Comparison of ENCODE assay signal across 22 cellular contexts in the genomic region with DNA sequence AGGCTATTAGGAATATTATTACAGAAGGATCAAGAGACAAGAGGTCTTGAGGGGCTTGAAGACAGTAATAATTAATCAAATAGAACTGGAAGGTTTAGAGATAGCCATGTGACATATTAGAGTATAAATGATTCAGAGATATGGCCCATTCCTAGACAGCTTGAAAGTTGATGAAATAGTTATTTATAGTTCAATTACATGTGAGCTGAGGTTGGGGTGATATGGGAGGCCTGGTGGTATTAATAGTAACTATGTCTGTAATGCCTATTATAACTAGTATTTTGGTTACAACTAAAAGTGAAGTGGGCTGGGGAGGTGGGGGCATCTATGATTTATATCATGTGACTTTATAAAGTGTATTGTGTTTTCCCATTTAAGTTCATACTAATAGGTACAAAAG. TPM values are rescaled to one million over a fixed set of nuclear protein-coding genes. Genes with fewer than 3 reads are reported as not detected.
DNase-seq lines count a peak whose midpoint lies in the region; ATAC-seq, FAIRE-seq and TF ChIP-seq lines count a peak whose summit lies in the region.
"Had no signal": no experiment of that assay in that cellular context is flagged by ENCODE, and none has a peak within 500 bp of the region (broad histone marks: within the 10 kb centered on the region; RNA-seq: fewer than 3 reads in every experiment).

No MANE protein-coding gene starts in this region.

- H3K27ac ChIP-seq in K562 (ENCODE audit: extremely low read depth, low read depth, low read length): no peak overlapping the region
- peak overlapping the region; percentile 68 for H3K27ac ChIP-seq in cardiac muscle cell
- H3K27ac ChIP-seq in right cardiac atrium (ENCODE audit: low read length): no peak overlapping the region
- H3K27ac ChIP-seq in gastrocnemius medialis: peak overlapping the region in 3 of 4 donors; percentile 16 to 45 (median 35)
- H3K27ac ChIP-seq: A549; BLaER1 treated with 17β-estradiol and CSF1 and Interleukin-3, amounts not matched to agents 10 nM and 100 nM; PC-9 had no signal

- H3K9me1 ChIP-seq in K562 (ENCODE audit: control insufficient read depth, insufficient read depth, low read length): no peaks in the 10 kb centered on the region

- CTCF ChIA-PET in K562 (lab: Yijun Ruan, JAX; ENCODE audit: low intra/inter-chr PET ratio): no interaction called here

- TF ChIP-seq CTCF in K562 (IDR thresholded peaks at IDR 0.05 in 2 of 3, conservative IDR thresholded peaks at IDR 0.05 in 1 of 3; ENCODE audit: insufficient read depth in 2 of 3, low read depth in 1 of 3, low read length in 3 of 3): no peak
- no peak for TF ChIP-seq CTCF in cardiac muscle cell (IDR thresholded peaks at IDR 0.05; ENCODE audit: low read depth, low read length)
- TF ChIP-seq CTCF in gastrocnemius medialis (IDR thresholded peaks at IDR 0.05 in 4 of 5, conservative IDR thresholded peaks at IDR 0.05 in 1 of 5): no peak

- H3K4me2 ChIP-seq in K562 (ENCODE audit: insufficient read depth, low read length): no peak overlapping the region
- H3K4me2 ChIP-seq: A549; BLaER1 treated with 17β-estradiol and CSF1 and Interleukin-3, amounts not matched to agents 10 nM and 100 nM; PC-9 had no signal

- ATAC-seq in K562 (no peak), right cardiac atrium (peak; percentile 82 to 89), gastrocnemius medialis (peak; percentile 86 to 94), HG02678 (IDR thresholded peaks at IDR 0.05; ENCODE audit: unreplicated experiment) (no peak)
- ATAC-seq: A549 had no signal

- no peaks in the 10 kb centered on the region for H3K79me2 ChIP-seq in K562 (ENCODE audit: control insufficient read depth, insufficient read depth, low read length)

- H3K9me3 ChIP-seq in K562 (replicated peaks; ENCODE audit: control insufficient read depth, insufficient read depth, low read depth, low read length): no peaks in the 10 kb centered on the region
- H3K9me3 ChIP-seq in cardiac muscle cell (ENCODE audit: low read depth): no peaks in the 10 kb centered on the region
- H3K9me3 ChIP-seq in right cardiac atrium (ENCODE audit: control insufficient read depth, low read length): no peaks in the 10 kb centered on the region
- no peaks in the 10 kb centered on the region for H3K9me3 ChIP-seq in gastrocnemius medialis

- no peaks in the 10 kb centered on the region for H3K27me3 ChIP-seq in K562 (ENCODE audit: control insufficient read depth in 2 of 2, insufficient read depth in 2 of 2, low read length in 2 of 2)
- no peaks in the 10 kb centered on the region for H3K27me3 ChIP-seq in cardiac muscle cell
- no peaks in the 10 kb centered on the region for H3K27me3 ChIP-seq in right cardiac atrium (ENCODE audit: control insufficient read depth, insufficient read depth)
- H3K27me3 ChIP-seq in gastrocnemius medialis: no peaks in the 10 kb centered on the region
- H3K27me3 ChIP-seq: BLaER1 treated with 17β-estradiol and CSF1 and Interleukin-3, amounts not matched to agents 10 nM and 100 nM had no signal

- H2AFZ ChIP-seq in K562 (ENCODE audit: low read depth, low read length): no peak overlapping the region
- H2AFZ ChIP-seq: PC-9 had no signal

- H3K36me3 ChIP-seq in K562 (ENCODE audit: control insufficient read depth, insufficient read depth, low read length) (no peaks in the 10 kb centered on the region), cardiac muscle cell (no peaks in the 10 kb centered on the region), gastrocnemius medialis (no peaks in the 10 kb centered on the region)
- H3K36me3 ChIP-seq: BLaER1 treated with 17β-estradiol and CSF1 and Interleukin-3, amounts not matched to agents 10 nM and 100 nM had no signal

- POLR2A ChIA-PET in K562 (lab: Yijun Ruan, JAX): no interaction called here

- BruUV-seq in K562 (replicated peaks; lab: Mats Ljungman, UMichigan): no TSS peak

- DNase-seq in K562 (ENCODE audit: extremely low read depth in 1 of 4, low spot score in 3 of 4) (no peak), cardiac muscle cell (ENCODE audit: low read depth in 1 of 2, low spot score in 1 of 2) (peak in 1 of 2 donors; percentile 22), right cardiac atrium (no peak), gastrocnemius medialis (no peak), pons (ENCODE audit: low spot score) (no peak)
- DNase-seq in stimulated activated CD4-positive, alpha-beta T cell treated with anti-CD3 and anti-CD28 coated beads, Interleukin-2, amount 100 ng/mL, for 48 hours: no peak
- DNase-seq: AML-193; CD4-positive, alpha-beta T cell; Karpas-422; NCI-H1092 treated with DMSO at 0.1 percent for 48 hours; NCI-H1436; NCI-H1930; NCI-H2107; NCI-H524 treated with DMSO at 0.1 percent for 48 hours; NCI-H774; PC-9; SHP77 had no signal

- TF ChIP-seq POLR2A in K562 (conservative IDR thresholded peaks at IDR 0.05) (no peak), gastrocnemius medialis (IDR thresholded peaks at IDR 0.05) (no peak)

- H3K4me3 ChIP-seq in K562: no peak overlapping the region
- H3K4me3 ChIP-seq in cardiac muscle cell: no peak overlapping the region
- no peak overlapping the region for H3K4me3 ChIP-seq in right cardiac atrium (ENCODE audit: low read length)
- H3K4me3 ChIP-seq in gastrocnemius medialis: no peak overlapping the region
- H3K4me3 ChIP-seq: A549; BLaER1 treated with 17β-estradiol and CSF1 and Interleukin-3, amounts not matched to agents 10 nM and 100 nM; PC-9 had no signal

- H3K9ac ChIP-seq in K562 (ENCODE audit: insufficient read depth in 1 of 2, low read depth in 2 of 2, low read length in 2 of 2): no peak overlapping the region
- H3K9ac ChIP-seq: BLaER1 treated with 17β-estradiol and CSF1 and Interleukin-3, amounts not matched to agents 10 nM and 100 nM had no signal

- no peak for TF ChIP-seq EP300 in K562 (IDR thresholded peaks at IDR 0.05; ENCODE audit: low read length)

- no peak for TF ChIP-seq RAD21 in K562 (CRISPR knock-in tag; conservative IDR thresholded peaks at IDR 0.05 in 1 of 2, IDR thresholded peaks at IDR 0.05 in 1 of 2)

- in situ Hi-C loops in K562 (cut with MboI): loop anchor here (10.0 kb wide), 1 partner anchor 352 kb away; no protein-coding TSS in a partner anchor
- in situ Hi-C loops in gastrocnemius medialis (cut with MboI; ENCODE audit: low sequenced_read_pairs in 4 of 4): loop anchor here (25.0 kb wide), 1 partner anchor 355 kb away; no protein-coding TSS in a partner anchor

- intact Hi-C loops in K562 (cut with micrococcal nuclease) (loop anchor here (5.0 kb wide), 1 partner anchor 130 kb away; a partner anchor contains a TSS), right cardiac atrium (cut with DNase I) (loop anchor here in 2 of 4 donors (5.0 kb wide), 1 partner anchor 355 kb away; no protein-coding TSS in a partner anchor), gastrocnemius medialis (cut with DNase I; ENCODE audit: low total_unique reads) (loop anchor here (5.0 kb wide), 2 partner anchors 130 to 305 kb away; a partner anchor contains a TSS)

- FAIRE-seq in K562 (lab: Jason Lieb, UNC): no peak
- FAIRE-seq: A549, D721Med, H54 had no signal

- H3K4me1 ChIP-seq in K562 (replicated peaks in 1 of 2; ENCODE audit: control insufficient read depth in 2 of 2, insufficient read depth in 2 of 2, low read length in 2 of 2): no peaks in the 10 kb centered on the region
- peaks cover 13% of the 10 kb centered on the region for H3K4me1 ChIP-seq in cardiac muscle cell (ENCODE audit: low read depth)
- no peaks in the 10 kb centered on the region for H3K4me1 ChIP-seq in right cardiac atrium (ENCODE audit: control insufficient read depth, insufficient read depth, low read length)
- peaks cover 6 to 11% of the 10 kb centered on the region in 2 donors for H3K4me1 ChIP-seq in gastrocnemius medialis
- H3K4me1 ChIP-seq: A549 had no signal

- no peaks in the 10 kb centered on the region for H4K20me1 ChIP-seq in K562 (replicated peaks; ENCODE audit: control insufficient read depth, insufficient read depth, low read length)
- H4K20me1 ChIP-seq: BLaER1 treated with 17β-estradiol and CSF1 and Interleukin-3, amounts not matched to agents 10 nM and 100 nM had no signal

TF ChIP-seq in K562, 482 proteins besides CTCF, POLR2A, EP300 and RAD21 (continues in another document):
- TF ChIP-seq, protein P1, sequence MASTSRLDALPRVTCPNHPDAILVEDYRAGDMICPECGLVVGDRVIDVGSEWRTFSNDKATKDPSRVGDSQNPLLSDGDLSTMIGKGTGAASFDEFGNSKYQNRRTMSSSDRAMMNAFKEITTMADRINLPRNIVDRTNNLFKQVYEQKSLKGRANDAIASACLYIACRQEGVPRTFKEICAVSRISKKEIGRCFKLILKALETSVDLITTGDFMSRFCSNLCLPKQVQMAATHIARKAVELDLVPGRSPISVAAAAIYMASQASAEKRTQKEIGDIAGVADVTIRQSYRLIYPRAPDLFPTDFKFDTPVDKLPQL (IDR thresholded peaks at IDR 0.05; ENCODE audit: extremely low read depth, insufficient read length): no peak

RNA-seq across cellular contexts. Expression of a gene that starts 14.1 kb away (rescaled TPM):
- total RNA-seq in K562 (2011; cell fraction: chromatin; rRNA removed; ENCODE audit: low replicate concordance): 9.0 and 83.5 TPM in 2 replicates
- 6.8 and 13.0 TPM in 2 replicates for total RNA-seq in K562 (2011; cell fraction: nucleolus; rRNA removed)
- total RNA-seq in K562 (2011; cell fraction: nucleoplasm; rRNA removed): 19.1 and 24.1 TPM in 2 replicates
- total RNA-seq in K562 (2014; rRNA removed): 18.0 and 20.0 TPM in 2 replicates
- total RNA-seq in K562 (2014; rRNA removed; fragmentation: Illumina TruSeq; extraction: Trizol): 29.1 and 36.3 TPM in 2 replicates
- 23.6 and 25.4 TPM in 2 replicates for total RNA-seq in K562 (2015; rRNA removed; fragmentation: Illumina TruSeq; extraction: Trizol)
- 19.1 TPM in 2 replicates for total RNA-seq in K562 (2021)
- polyA plus RNA-seq in K562 (2011; rRNA removed): 19.9 and 25.5 TPM in 2 replicates
- polyA plus RNA-seq in K562 (2011; cell fraction: cytosol; rRNA removed): 4.6 and 4.9 TPM in 2 replicates
- polyA plus RNA-seq in K562 (2011; cell fraction: nucleus; rRNA removed): 13.4 and 15.3 TPM in 2 replicates
- 11.7 and 15.0 TPM in 2 replicates for polyA plus RNA-seq in K562 (2012)
- polyA plus RNA-seq in K562 (2014; fragmentation: Illumina TruSeq; extraction: Trizol): 22.3 and 26.4 TPM in 2 replicates
- polyA plus RNA-seq in K562 (2014; fragmentation: Nextera tagmentation; extraction: Ambion mirVana): 1 to 10 TPM; 5.0 to 5.5 TPM
- 17.5 and 18.0 TPM in 2 replicates for polyA plus RNA-seq in K562 (2014; rRNA removed)
- polyA minus RNA-seq in K562 (2011; rRNA and poly(A)+ RNA removed): 31.6 and 32.9 TPM in 2 replicates
- polyA minus RNA-seq in K562 (2011; cell fraction: cytosol; rRNA and poly(A)+ RNA removed): 11.0 and 15.7 TPM in 2 replicates
- polyA minus RNA-seq in K562 (2011; cell fraction: nucleus; rRNA and poly(A)+ RNA removed): 20.1 and 29.9 TPM in 2 replicates
- 6.2 and 34.8 TPM in 2 replicates for total RNA-seq in cardiac muscle cell
- polyA plus RNA-seq in cardiac muscle cell: 11.8 and 42.2 TPM in 2 replicates
- 1 to 10 TPM; 6.4 to 9.3 (median 8.3) TPM for total RNA-seq in right cardiac atrium
- 3.5 TPM for polyA plus RNA-seq in right cardiac atrium
- total RNA-seq in gastrocnemius medialis: 1 to 10 TPM; 4.7 to 7.0 (median 6.1) TPM

Comparison
In these comparisons a context has a peak if more than half of its experiments do, and no peak if none do; other contexts are left out.
1. H3K27ac ChIP-seq: peak in cardiac muscle cell (single experiment) and gastrocnemius medialis (3 of 4); none in K562 (single experiment) and right cardiac atrium (single experiment).
2. ATAC-seq: peak in right cardiac atrium (2 of 2) and gastrocnemius medialis (2 of 2); none in K562 (single experiment) and HG02678 (single experiment).